13 cellular contexts compared by ENCODE assay signal in genomic region chr19:50427318-50427925, GRCh38. TPM values are rescaled to one million over a fixed set of nuclear protein-coding genes. Genes with fewer than 3 reads are reported as not detected.
DNase-seq lines count a peak whose midpoint lies in the region; ATAC-seq lines count a peak whose summit lies in the region.
"Had no signal": no experiment of that assay in that cellular context is flagged by ENCODE, and none has a peak within 500 bp of the region (broad histone marks: within the 10 kb centered on the region; RNA-seq: fewer than 3 reads in every experiment).

No MANE protein-coding gene starts in this region.

- no peaks in the 10 kb centered on the region for H3K9me3 Mint-ChIP-seq in activated naive CD4-positive, alpha-beta T cell treated with anti-CD3 and anti-CD28 coated beads, Interleukin-2, amount 50 U/mL, for 24 hours
- H3K9me3 Mint-ChIP-seq: activated CD8-positive, alpha-beta T cell treated with anti-CD3 and anti-CD28 coated beads for 36 hours had no signal

- no peaks in the 10 kb centered on the region for H3K9me3 ChIP-seq in mucosa of rectum (ENCODE audit: control insufficient read depth in 2 of 2, low read length in 2 of 2)
- no peaks in the 10 kb centered on the region for H3K9me3 ChIP-seq in thymus (ENCODE audit: control insufficient read depth)
- H3K9me3 ChIP-seq: A549 had no signal

- DNase-seq in activated naive CD4-positive, alpha-beta T cell treated with Interleukin-2 at 50 U/mL for 16 hours: no peak
- no peak for DNase-seq in caudate nucleus (lab: John Stamatoyannopoulos, UW)
- DNase-seq in SIG-M5 treated with dmso at 0.1 percent for 504 hours (lab: John Stamatoyannopoulos, UW; ENCODE audit: unreplicated experiment): no peak
- DNase-seq in HT-29 (ENCODE audit: low spot score): no peak
- DNase-seq: activated CD8-positive, alpha-beta T cell treated with anti-CD3 and anti-CD28 coated beads for 36 hours; NCI-H524 treated with DMSO at 0.1 percent for 48 hours had no signal

- H3K36me3 ChIP-seq in mucosa of rectum (ENCODE audit: control insufficient read depth in 2 of 2, insufficient read depth in 2 of 2, low read length in 2 of 2) (peaks cover 0 to 2% of the 10 kb centered on the region in 2 donors), thymus (ENCODE audit: control insufficient read depth, insufficient read depth) (no peaks in the 10 kb centered on the region)

- peaks cover 6 to 11% of the 10 kb centered on the region in 2 donors for H3K4me1 ChIP-seq in mucosa of rectum (ENCODE audit: control insufficient read depth in 2 of 2, insufficient read depth in 2 of 2, low read length in 2 of 2)
- H3K4me1 ChIP-seq in thymus (ENCODE audit: control insufficient read depth, insufficient read depth, low read length): peaks cover 3% of the 10 kb centered on the region

- peak overlapping the region in 1 of 2 donors; percentile 35 for H3K4me3 ChIP-seq in mucosa of rectum (ENCODE audit: low read length in 2 of 2)
- H3K4me3 ChIP-seq in thymus (ENCODE audit: low read length): peak overlapping the region; percentile 20
- H3K4me3 ChIP-seq: A549 had no signal

- H3K27me3 ChIP-seq in mucosa of rectum (ENCODE audit: control insufficient read depth in 2 of 2, insufficient read depth in 2 of 2, low read length in 2 of 2): peaks cover 5 to 8% of the 10 kb centered on the region in 2 donors
- H3K27me3 ChIP-seq in thymus (ENCODE audit: control insufficient read depth, insufficient read depth): peaks cover 24% of the 10 kb centered on the region

- H3K4me1 Mint-ChIP-seq in activated naive CD4-positive, alpha-beta T cell treated with anti-CD3 and anti-CD28 coated beads, Interleukin-2, amount 50 U/mL, for 24 hours: peaks cover 17% of the 10 kb centered on the region

- H3K27me3 Mint-ChIP-seq in activated naive CD4-positive, alpha-beta T cell treated with anti-CD3 and anti-CD28 coated beads, Interleukin-2, amount 50 U/mL, for 24 hours: peaks cover 2% of the 10 kb centered on the region

- peak overlapping the region; percentile 26 for H3K4me3 Mint-ChIP-seq in activated naive CD4-positive, alpha-beta T cell treated with anti-CD3 and anti-CD28 coated beads, Interleukin-2, amount 50 U/mL, for 24 hours
- H3K4me3 Mint-ChIP-seq: activated CD8-positive, alpha-beta T cell treated with anti-CD3 and anti-CD28 coated beads for 36 hours had no signal

- ATAC-seq in GM19035 (IDR thresholded peaks at IDR 0.05; ENCODE audit: unreplicated experiment): no peak
- ATAC-seq: A549; activated CD8-positive, alpha-beta T cell treated with anti-CD3 and anti-CD28 coated beads for 36 hours had no signal

- whole genome bisulfite sequencing in thymus: 83% methylated on average over 26 of the region's 26 CpGs

- no peak overlapping the region for H3K27ac Mint-ChIP-seq in activated naive CD4-positive, alpha-beta T cell treated with anti-CD3 and anti-CD28 coated beads, Interleukin-2, amount 50 U/mL, for 24 hours
- H3K27ac Mint-ChIP-seq: activated CD8-positive, alpha-beta T cell treated with anti-CD3 and anti-CD28 coated beads for 36 hours had no signal

- H3K27ac ChIP-seq in caudate nucleus (ENCODE audit: low read depth, low read length) (peak overlapping the region; percentile 70), mucosa of rectum (ENCODE audit: low read depth in 2 of 2, low read length in 2 of 2) (peak overlapping the region; percentile 32 to 35), thymus (ENCODE audit: low read depth) (no peak overlapping the region)
- H3K27ac ChIP-seq: A549 had no signal

- no peaks in the 10 kb centered on the region for H3K36me3 Mint-ChIP-seq in activated naive CD4-positive, alpha-beta T cell treated with anti-CD3 and anti-CD28 coated beads, Interleukin-2, amount 50 U/mL, for 24 hours

- H3K9ac ChIP-seq in mucosa of rectum (ENCODE audit: low read depth in 1 of 2, low read length in 2 of 2): peak overlapping the region in 1 of 2 donors; percentile 33

RNA-seq across cellular contexts. Expression of gene MYBPC2, which starts 5.3 kb away (rescaled TPM):
- 1.8 TPM for polyA plus RNA-seq in thymus
- total RNA-seq in HT-29 (2014; rRNA removed; shearing (Covaris generic)): 0.05 TPM in 1 of 2 replicates, not detected in the other
- total RNA-seq: aorta, Daoy had no signal

RNA-seq across cellular contexts. Expression of gene SPIB, which starts 8.7 kb away (rescaled TPM):
- polyA plus RNA-seq in thymus: 14.8 TPM
- total RNA-seq in HT-29 (2014; rRNA removed; shearing (Covaris generic)): not detected in 2 replicates
- total RNA-seq: Daoy had no signal

RNA-seq across cellular contexts. Expression of gene POLD1, which starts 43.3 kb away (rescaled TPM):
- polyA plus RNA-seq in thymus: 39.5 TPM
- 256 and 257 TPM in 2 replicates for total RNA-seq in HT-29 (2014; rRNA removed; shearing (Covaris generic))

RNA-seq across cellular contexts. Expression of gene EMC10, which starts 48.9 kb away (rescaled TPM):
- 62.6 TPM for polyA plus RNA-seq in thymus
- 324 and 336 TPM in 2 replicates for total RNA-seq in HT-29 (2014; rRNA removed; shearing (Covaris generic))

RNA-seq across cellular contexts. Expression of gene GARIN5A, which starts 49.2 kb away (rescaled TPM):
- 3.4 TPM for polyA plus RNA-seq in thymus
- total RNA-seq in HT-29 (2014; rRNA removed; shearing (Covaris generic)): 2.8 and 6.5 TPM in 2 replicates
- total RNA-seq: aorta had no signal
- polyA plus RNA-seq: aorta had no signal
